ENCODE assay signal across 12 cellular contexts in genomic region chr5:67214713-67215591, GRCh38. TPM values are rescaled to one million over a fixed set of nuclear protein-coding genes. Genes with fewer than 3 reads are reported as not detected.
A peak's percentile ranks its signal among the peaks of the same experiment; 100 is the strongest.
DNase-seq lines count a peak whose midpoint lies in the region; ATAC-seq, FAIRE-seq and TF ChIP-seq lines count a peak whose summit lies in the region.
"Had no signal": no experiment of that assay in that cellular context is flagged by ENCODE, and none has a peak within 500 bp of the region (broad histone marks: within the 10 kb centered on the region; RNA-seq: fewer than 3 reads in every experiment).

No MANE protein-coding gene starts in this region.

- no peaks in the 10 kb centered on the region for H3K27me3 Mint-ChIP-seq in MCF 10A (ENCODE audit: insufficient read depth, unreplicated experiment)

- H3K36me3 ChIP-seq in mucosa of rectum (ENCODE audit: control insufficient read depth in 2 of 2, insufficient read depth in 2 of 2, low read length in 2 of 2): no peaks in the 10 kb centered on the region
- no peaks in the 10 kb centered on the region for H3K36me3 ChIP-seq in GM23248 (ENCODE audit: low read depth)

- H3K9me3 Mint-ChIP-seq in MCF 10A (ENCODE audit: unreplicated experiment): no peaks in the 10 kb centered on the region

- H3K9me3 ChIP-seq in mucosa of rectum (ENCODE audit: control insufficient read depth in 2 of 2, low read length in 2 of 2) (no peaks in the 10 kb centered on the region), GM23248 (ENCODE audit: low read depth) (no peaks in the 10 kb centered on the region)

- no TSS peak for BruUV-seq in MCF 10A (replicated peaks; lab: Mats Ljungman, UMichigan)

- 0 out of 2 replicates have a peak, but pooled peaks cover 6% of the 10 kb centered on the region for H3F3A ChIP-seq in GM23248 (ENCODE audit: insufficient read depth)

- WGBS in GM23248 (ENCODE audit: low coverage in 1 of 2, low lambda C conversion rate in 2 of 2, missing lambda C conversion rate in 2 of 2), 2 experiments: 88 to 89% methylated on average over 15 of the region's 15 CpGs

- intact Hi-C loops in MCF 10A (cut with micrococcal nuclease): no loop called here

- no peak for TF ChIP-seq CTCF in MCF 10A (IDR thresholded peaks at IDR 0.05; ENCODE audit: unreplicated experiment)

- no peak overlapping the region for H3K4me2 ChIP-seq in GM23248 (ENCODE audit: unreplicated experiment)

- ATAC-seq in GM18867 (IDR thresholded peaks at IDR 0.05; ENCODE audit: unreplicated experiment): no peak

- H4K20me1 ChIP-seq in GM23248 (ENCODE audit: insufficient read depth): no peaks in the 10 kb centered on the region

- H3K4me3 ChIP-seq in mucosa of rectum (ENCODE audit: low read length in 2 of 2): peak overlapping the region; percentile 55 to 58
- no peak overlapping the region for H3K4me3 ChIP-seq in GM23248

- H3K4me1 ChIP-seq in mucosa of rectum (ENCODE audit: control insufficient read depth in 2 of 2, insufficient read depth in 2 of 2, low read length in 2 of 2) (peaks cover 14 to 18% of the 10 kb centered on the region in 2 donors), GM23248 (ENCODE audit: insufficient read depth) (peaks cover 5% of the 10 kb centered on the region; the same call in 1 of the 2 replicates)

- CTCF ChIA-PET in MCF 10A (lab: Yijun Ruan, JAX): interaction anchor here (1.0 to 2.0 kb wide), 3 partner anchors 48 to 59 kb away, joined by 3 to 8 read pairs (median 6); no protein-coding TSS in a partner anchor

- H3K9ac ChIP-seq in mucosa of rectum (ENCODE audit: low read depth in 1 of 2, low read length in 2 of 2): peak overlapping the region; percentile 38 to 46
- H3K9ac ChIP-seq in GM23248: no peak overlapping the region

- H3K4me1 Mint-ChIP-seq in MCF 10A (ENCODE audit: insufficient read depth, unreplicated experiment): peaks cover 18% of the 10 kb centered on the region

- H2AFZ ChIP-seq in GM23248: no peak overlapping the region

- no peaks in the 10 kb centered on the region for H3K9me2 ChIP-seq in GM23248 (ENCODE audit: insufficient read depth)

- FAIRE-seq in H54 (lab: Jason Lieb, UNC): no peak

- no peaks in the 10 kb centered on the region for H3K79me2 ChIP-seq in GM23248 (ENCODE audit: insufficient read depth)

- POLR2A ChIA-PET in MCF 10A (lab: Yijun Ruan, JAX): interaction anchor here (0.8 to 1.1 kb wide), 2 partner anchors 18 kb away, joined by 3 to 4 read pairs; no protein-coding TSS in a partner anchor

- in situ Hi-C loops in T47D (cut with HindIII; ENCODE audit: low pct_unique_long_range_greater_than_20kb, low sequenced_read_pairs): no loop called here
- in situ Hi-C loops in GM23248 (cut with MboI): no loop called here

- H3K4me3 Mint-ChIP-seq in MCF 10A (ENCODE audit: unreplicated experiment): no peak overlapping the region

- H3K27ac ChIP-seq in caudate nucleus (ENCODE audit: low read depth, low read length) (peak overlapping the region; percentile 61), mucosa of rectum (ENCODE audit: low read depth in 2 of 2, low read length in 2 of 2) (peak overlapping the region; percentile 73 to 81), GM23248 (no peak overlapping the region)
- H3K27ac ChIP-seq: epithelial cell of prostate had no signal

- no peak overlapping the region for H3K27ac Mint-ChIP-seq in MCF 10A (ENCODE audit: low read depth, unreplicated experiment)

- TF ChIP-seq POLR2A in H54 (IDR thresholded peaks at IDR 0.05; ENCODE audit: low read depth, low read length): no peak

- DNase-seq in T47D (ENCODE audit: low read depth in 1 of 2, low spot score in 1 of 2) (peak; percentile 14 to 98), MCF 10A (ENCODE audit: unreplicated experiment) (no peak), caudate nucleus (lab: John Stamatoyannopoulos, UW) (no peak), H54 (ENCODE audit: insufficient read length, low spot score) (no peak), GM23248 (no peak), NCI-H345 treated with DMSO at 0.1 percent for 48 hours (lab: John Stamatoyannopoulos, UW; ENCODE audit: unreplicated experiment) (no peak)
- DNase-seq: NCI-H2171 had no signal

- H3K27me3 ChIP-seq in mucosa of rectum (ENCODE audit: control insufficient read depth in 2 of 2, insufficient read depth in 2 of 2, low read length in 2 of 2): no peaks in the 10 kb centered on the region
- H3K27me3 ChIP-seq in GM23248 (replicated peaks; ENCODE audit: insufficient read depth): no peaks in the 10 kb centered on the region

- H3K36me3 Mint-ChIP-seq in MCF 10A (ENCODE audit: insufficient read depth, unreplicated experiment): no peaks in the 10 kb centered on the region

RNA-seq across cellular contexts. Expression of gene CD180, which starts 18.4 kb away (rescaled TPM):
- 0.07 TPM in 1 of 2 replicates, not detected in the other for total RNA-seq in MCF 10A (2022)
- not detected in 2 replicates for total RNA-seq in GM23248 (2014; rRNA removed; shearing (Covaris generic))
- not detected in 2 replicates for polyA plus RNA-seq in GM23248 (2016; fragmentation: Nextera tagmentation; extraction: Ambion mirVana)
- total RNA-seq: renal cortical epithelial cell had no signal
- polyA plus RNA-seq: BJ had no signal

Comparison
In these comparisons a context has a peak if more than half of its experiments do, and no peak if none do; other contexts are left out.
1. DNase-seq: peak in T47D (2 of 2); none in MCF 10A (single experiment), caudate nucleus (0 of 61), H54 (single experiment), GM23248 (single experiment) and NCI-H345 treated with DMSO at 0.1 percent for 48 hours (single experiment).